ENCODE assay signal across 25 cellular contexts in genomic region chr17:68427575-68427974, GRCh38.
"Had no signal": no experiment of that assay in that cellular context is flagged by ENCODE, and none has a peak within 500 bp of the region (broad histone marks: within the 10 kb centered on the region; RNA-seq: fewer than 3 reads in every experiment).

No MANE protein-coding gene starts in this region.

- DNase-seq: heart right ventricle; islet precursor cell; left ventricle myocardium inferior; mesendoderm; naive B cell; nucleus accumbens; ovary; retina; right cardiac atrium; sigmoid colon; small intestine; spleen; stimulated activated CD4-positive, alpha-beta T cell treated with anti-CD3 and anti-CD28 coated beads, Interleukin-4, amount 100 ng/mL, for 24 hours; stimulated activated naive CD4-positive, alpha-beta T cell treated with Interleukin-2 at 50 U/mL for 16 hours; stimulated activated naive CD8-positive, alpha-beta T cell treated with anti-CD3 and anti-CD28 coated beads, Interleukin-15, amount 100 ng/mL, for 72 hours; transverse colon; upper lobe of left lung had no signal

- H3K9me3 Mint-ChIP-seq: mesothelial cell of epicardium; nephron; neural crest cell; stimulated activated memory B cell treated with anti-CD40 and anti-IgM and Interleukin-4, amounts not matched to agents 10 μg/mL and 1 μg/mL and 100 μg/mL, for 72 hours; stimulated activated naive CD8-positive, alpha-beta T cell treated with anti-CD3 and anti-CD28 coated beads, Interleukin-15, amount 100 ng/mL, for 72 hours had no signal

- H3K27ac Mint-ChIP-seq: mesothelial cell of epicardium; naive B cell; nephron; stimulated activated memory B cell treated with anti-CD40 and anti-IgM and Interleukin-4, amounts not matched to agents 10 μg/mL and 1 μg/mL and 100 μg/mL, for 72 hours had no signal

- H3K4me3 ChIP-seq: heart right ventricle, hepatocyte, left ventricle myocardium inferior, lung, ovary, prostate gland, sigmoid colon, spleen, transverse colon, upper lobe of left lung, vagina had no signal

- H3K4me3 Mint-ChIP-seq: mesothelial cell of epicardium; naive B cell; nephron; neural crest cell; stimulated activated memory B cell treated with anti-CD40 and anti-IgM and Interleukin-4, amounts not matched to agents 10 μg/mL and 1 μg/mL and 100 μg/mL, for 72 hours; stimulated activated naive CD8-positive, alpha-beta T cell treated with anti-CD3 and anti-CD28 coated beads, Interleukin-15, amount 100 ng/mL, for 72 hours had no signal

- H3K27ac ChIP-seq: heart right ventricle, hepatocyte, left ventricle myocardium inferior, ovary, prostate gland, sigmoid colon, spleen, transverse colon, upper lobe of left lung, vagina had no signal

- H3K79me2 ChIP-seq: hepatocyte had no signal

- H3K4me1 Mint-ChIP-seq: mesothelial cell of epicardium, nephron had no signal

- H3K36me3 ChIP-seq: ovary had no signal

- H3K4me2 ChIP-seq: hepatocyte had no signal

- H2AFZ ChIP-seq: hepatocyte had no signal

- H3K27me3 Mint-ChIP-seq: naive B cell; stimulated activated memory B cell treated with anti-CD40 and anti-IgM and Interleukin-4, amounts not matched to agents 10 μg/mL and 1 μg/mL and 100 μg/mL, for 72 hours; stimulated activated naive CD8-positive, alpha-beta T cell treated with anti-CD3 and anti-CD28 coated beads, Interleukin-15, amount 100 ng/mL, for 72 hours had no signal

- H3K9me3 ChIP-seq: heart right ventricle, left ventricle myocardium inferior, ovary, prostate gland, sigmoid colon, spleen, transverse colon, upper lobe of left lung, vagina had no signal

- H3K4me1 ChIP-seq: prostate gland, sigmoid colon, transverse colon, upper lobe of left lung, vagina had no signal

- H3K27me3 ChIP-seq: heart right ventricle, hepatocyte, ovary, sigmoid colon, spleen, transverse colon, upper lobe of left lung, vagina had no signal

- ATAC-seq: heart right ventricle; stimulated activated memory B cell treated with anti-CD40 and anti-IgM and Interleukin-4, amounts not matched to agents 10 μg/mL and 1 μg/mL and 100 μg/mL, for 72 hours had no signal
